In the genomic region with DNA sequence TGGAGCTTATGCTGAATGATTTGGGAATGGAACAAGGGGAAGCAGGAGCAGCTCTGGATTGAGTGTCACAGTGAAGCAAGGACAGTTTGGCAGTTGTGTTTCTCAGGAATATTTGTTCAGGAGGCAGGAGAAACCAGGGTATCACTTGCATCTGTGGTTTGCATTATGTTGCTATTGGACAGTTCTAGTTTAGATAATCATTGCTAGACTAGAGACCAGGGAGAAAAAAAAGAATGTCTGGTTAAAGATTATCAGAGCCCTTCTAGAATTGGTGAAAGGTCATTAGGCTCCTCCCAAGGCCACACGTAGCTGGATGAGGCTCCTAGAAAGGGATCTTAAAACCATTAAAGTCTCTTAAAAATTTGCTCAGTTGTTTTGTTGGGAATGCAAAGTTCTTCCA, we compare ENCODE assay signal across 18 cellular contexts. TPM values are rescaled to one million over a fixed set of nuclear protein-coding genes. Genes with fewer than 3 reads are reported as not detected.
DNase-seq lines count a peak whose midpoint lies in the region; ATAC-seq, FAIRE-seq and TF ChIP-seq lines count a peak whose summit lies in the region.
"Had no signal": no experiment of that assay in that cellular context is flagged by ENCODE, and none has a peak within 500 bp of the region (broad histone marks: within the 10 kb centered on the region; RNA-seq: fewer than 3 reads in every experiment).

No MANE protein-coding gene starts in this region.

- DNase-seq in GM19239 (ENCODE audit: insufficient read length, low spot score) = no peak
- peak; percentile 52 for DNase-seq in LoVo (ENCODE audit: low spot score)
- DNase-seq in left lobe of liver (ENCODE audit: low spot score) = no peak
- DNase-seq in ureter (ENCODE audit: low spot score) = peak; percentile 1
- no peak for DNase-seq in AG20443 (ENCODE audit: low spot score)
- DNase-seq: activated CD4-positive, alpha-beta T cell treated with anti-CD3 and anti-CD28 coated beads, Interleukin-2, amount 50 U/mL, for 1 hour; activated naive CD4-positive, alpha-beta T cell treated with Interleukin-2 at 50 U/mL for 16 hours; amygdala; foreskin fibroblast; SHP77; T-helper 1 cell; testis had no signal

- peak; percentile 82 for FAIRE-seq in GM19239 (lab: Jason Lieb, UNC)

- ATAC-seq in left lobe of liver (peak; percentile 97), SK-N-SH treated with all-trans-retinoic acid at 6 μM for 48 hours (no peak), GM18867 (IDR thresholded peaks at IDR 0.05; ENCODE audit: unreplicated experiment) (no peak)

TF ChIP-seq in SK-N-SH treated with all-trans-retinoic acid at 6 μM for 48 hours, 23 proteins besides CTCF, POLR2A, EP300 and RAD21:
- no peak for TF ChIP-seq ISL1 (CRISPR knock-in tag; IDR thresholded peaks at IDR 0.05)
- TF ChIP-seq, protein P1, sequence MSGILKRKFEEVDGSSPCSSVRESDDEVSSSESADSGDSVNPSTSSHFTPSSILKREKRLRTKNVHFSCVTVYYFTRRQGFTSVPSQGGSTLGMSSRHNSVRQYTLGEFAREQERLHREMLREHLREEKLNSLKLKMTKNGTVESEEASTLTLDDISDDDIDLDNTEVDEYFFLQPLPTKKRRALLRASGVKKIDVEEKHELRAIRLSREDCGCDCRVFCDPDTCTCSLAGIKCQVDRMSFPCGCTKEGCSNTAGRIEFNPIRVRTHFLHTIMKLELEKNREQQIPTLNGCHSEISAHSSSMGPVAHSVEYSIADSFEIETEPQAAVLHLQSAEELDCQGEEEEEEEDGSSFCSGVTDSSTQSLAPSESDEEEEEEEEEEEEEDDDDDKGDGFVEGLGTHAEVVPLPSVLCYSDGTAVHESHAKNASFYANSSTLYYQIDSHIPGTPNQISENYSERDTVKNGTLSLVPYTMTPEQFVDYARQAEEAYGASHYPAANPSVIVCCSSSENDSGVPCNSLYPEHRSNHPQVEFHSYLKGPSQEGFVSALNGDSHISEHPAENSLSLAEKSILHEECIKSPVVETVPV (CRISPR knock-in tag; IDR thresholded peaks at IDR 0.05) = no peak
- TF ChIP-seq ZNF70 (CRISPR knock-in tag; IDR thresholded peaks at IDR 0.05) = no peak
- no peak for TF ChIP-seq ZFP30 (CRISPR knock-in tag; IDR thresholded peaks at IDR 0.05)
- TF ChIP-seq, protein P2, sequence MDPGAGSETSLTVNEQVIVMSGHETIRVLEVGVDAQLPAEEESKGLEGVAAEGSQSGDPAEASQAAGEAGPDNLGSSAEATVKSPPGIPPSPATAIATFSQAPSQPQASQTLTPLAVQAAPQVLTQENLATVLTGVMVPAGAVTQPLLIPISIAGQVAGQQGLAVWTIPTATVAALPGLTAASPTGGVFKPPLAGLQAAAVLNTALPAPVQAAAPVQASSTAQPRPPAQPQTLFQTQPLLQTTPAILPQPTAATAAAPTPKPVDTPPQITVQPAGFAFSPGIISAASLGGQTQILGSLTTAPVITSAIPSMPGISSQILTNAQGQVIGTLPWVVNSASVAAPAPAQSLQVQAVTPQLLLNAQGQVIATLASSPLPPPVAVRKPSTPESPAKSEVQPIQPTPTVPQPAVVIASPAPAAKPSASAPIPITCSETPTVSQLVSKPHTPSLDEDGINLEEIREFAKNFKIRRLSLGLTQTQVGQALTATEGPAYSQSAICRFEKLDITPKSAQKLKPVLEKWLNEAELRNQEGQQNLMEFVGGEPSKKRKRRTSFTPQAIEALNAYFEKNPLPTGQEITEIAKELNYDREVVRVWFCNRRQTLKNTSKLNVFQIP (CRISPR knock-in tag; IDR thresholded peaks at IDR 0.05; ENCODE audit: borderline replicate concordance, low read depth) = no peak
- TF ChIP-seq TOX (CRISPR knock-in tag; IDR thresholded peaks at IDR 0.05; ENCODE audit: borderline replicate concordance) = no peak
- TF ChIP-seq ZNF565 (CRISPR knock-in tag; conservative IDR thresholded peaks at IDR 0.05; ENCODE audit: low read depth) = no peak
- TF ChIP-seq ARNTL (CRISPR knock-in tag; IDR thresholded peaks at IDR 0.05; ENCODE audit: borderline replicate concordance, low read depth) = no peak
- TF ChIP-seq CSDC2 (CRISPR knock-in tag; IDR thresholded peaks at IDR 0.05) = no peak
- TF ChIP-seq, protein P3, sequence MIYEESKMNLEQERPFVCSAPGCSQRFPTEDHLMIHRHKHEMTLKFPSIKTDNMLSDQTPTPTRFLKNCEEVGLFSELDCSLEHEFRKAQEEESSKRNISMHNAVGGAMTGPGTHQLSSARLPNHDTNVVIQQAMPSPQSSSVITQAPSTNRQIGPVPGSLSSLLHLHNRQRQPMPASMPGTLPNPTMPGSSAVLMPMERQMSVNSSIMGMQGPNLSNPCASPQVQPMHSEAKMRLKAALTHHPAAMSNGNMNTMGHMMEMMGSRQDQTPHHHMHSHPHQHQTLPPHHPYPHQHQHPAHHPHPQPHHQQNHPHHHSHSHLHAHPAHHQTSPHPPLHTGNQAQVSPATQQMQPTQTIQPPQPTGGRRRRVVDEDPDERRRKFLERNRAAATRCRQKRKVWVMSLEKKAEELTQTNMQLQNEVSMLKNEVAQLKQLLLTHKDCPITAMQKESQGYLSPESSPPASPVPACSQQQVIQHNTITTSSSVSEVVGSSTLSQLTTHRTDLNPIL (CRISPR knock-in tag; IDR thresholded peaks at IDR 0.05; ENCODE audit: low read depth) = no peak
- TF ChIP-seq ZNF8 (CRISPR knock-in tag; IDR thresholded peaks at IDR 0.05) = no peak
- TF ChIP-seq OSR1 (CRISPR knock-in tag; IDR thresholded peaks at IDR 0.05) = no peak
- TF ChIP-seq PPARA (CRISPR knock-in tag; IDR thresholded peaks at IDR 0.05; ENCODE audit: borderline replicate concordance) = no peak
- no peak for TF ChIP-seq GLIS3 (CRISPR knock-in tag; IDR thresholded peaks at IDR 0.05)
- TF ChIP-seq, protein P4, sequence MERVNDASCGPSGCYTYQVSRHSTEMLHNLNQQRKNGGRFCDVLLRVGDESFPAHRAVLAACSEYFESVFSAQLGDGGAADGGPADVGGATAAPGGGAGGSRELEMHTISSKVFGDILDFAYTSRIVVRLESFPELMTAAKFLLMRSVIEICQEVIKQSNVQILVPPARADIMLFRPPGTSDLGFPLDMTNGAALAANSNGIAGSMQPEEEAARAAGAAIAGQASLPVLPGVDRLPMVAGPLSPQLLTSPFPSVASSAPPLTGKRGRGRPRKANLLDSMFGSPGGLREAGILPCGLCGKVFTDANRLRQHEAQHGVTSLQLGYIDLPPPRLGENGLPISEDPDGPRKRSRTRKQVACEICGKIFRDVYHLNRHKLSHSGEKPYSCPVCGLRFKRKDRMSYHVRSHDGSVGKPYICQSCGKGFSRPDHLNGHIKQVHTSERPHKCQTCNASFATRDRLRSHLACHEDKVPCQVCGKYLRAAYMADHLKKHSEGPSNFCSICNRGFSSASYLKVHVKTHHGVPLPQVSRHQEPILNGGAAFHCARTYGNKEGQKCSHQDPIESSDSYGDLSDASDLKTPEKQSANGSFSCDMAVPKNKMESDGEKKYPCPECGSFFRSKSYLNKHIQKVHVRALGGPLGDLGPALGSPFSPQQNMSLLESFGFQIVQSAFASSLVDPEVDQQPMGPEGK (CRISPR knock-in tag; IDR thresholded peaks at IDR 0.05; ENCODE audit: borderline replicate concordance) = no peak

RNA-seq across cellular contexts. Expression of a gene that starts 17.0 kb away (rescaled TPM):
- 160 TPM for total RNA-seq in left lobe of liver
- 377 TPM for total RNA-seq in ureter

RNA-seq across cellular contexts. Expression of a gene that starts 47.1 kb away (rescaled TPM):
- total RNA-seq in left lobe of liver (117 TPM), ureter (0.23 TPM)
- total RNA-seq: cardiac septum, dermis microvascular lymphatic vessel endothelial cell, HT1080, mononuclear cell, testis had no signal

Comparison
In these comparisons a context has a peak if more than half of its experiments do, and no peak if none do; other contexts are left out.
1. DNase-seq: peak in LoVo (single experiment) and ureter (single experiment); none in GM19239 (single experiment), left lobe of liver (single experiment) and AG20443 (single experiment).
2. RNA of a gene that starts 47.1 kb away (total RNA-seq): 117 TPM in left lobe of liver (single experiment); 0.23 TPM in ureter (single experiment); every median in the first group is over 10 times any median in the second.